In genomic region chr15:35166730-35167359, GRCh38 we compare ENCODE assay signal across 1 cellular context.
TF ChIP-seq lines count a peak whose summit lies in the region.

No MANE protein-coding gene starts in this region.

TF ChIP-seq in K562, 482 proteins besides CTCF, POLR2A, EP300 and RAD21 (continued from another document and continues in another):
- TF ChIP-seq C11orf30 (IDR thresholded peaks at IDR 0.05; ENCODE audit: low read depth) (peak; percentile 78), CHD7 (IDR thresholded peaks at IDR 0.05; ENCODE audit: low read depth, low read length) (no peak), POU5F1 (IDR thresholded peaks at IDR 0.05; ENCODE audit: borderline replicate concordance, low read depth, low read length, partially characterized antibody) (no peak), ZNF395 (CRISPR knock-in tag; IDR thresholded peaks at IDR 0.05) (peak; percentile 83; the same call in 1 of the 2 replicates), HDAC2 (IDR thresholded peaks at IDR 0.05) (peak; percentile 86), ELF1 (tag; IDR thresholded peaks at IDR 0.05) (peak; percentile 52; the same call in 1 of the 2 replicates), PML (IDR thresholded peaks at IDR 0.05; ENCODE audit: low read length) (peak; percentile 97), ZNF511 (CRISPR knock-in tag; IDR thresholded peaks at IDR 0.05) (no peak), NR2C2 (CRISPR knock-in tag; IDR thresholded peaks at IDR 0.05) (no peak), NR2C2 (tag; IDR thresholded peaks at IDR 0.05) (0 out of 2 replicates have a peak, but pooled peaks have one; percentile 21), BCOR (IDR thresholded peaks at IDR 0.05) (peak; percentile 15; the same call in 1 of the 2 replicates), RBFOX2 (IDR thresholded peaks at IDR 0.05; ENCODE audit: low read depth, low read length) (peak; percentile 54), YY1 (IDR thresholded peaks at IDR 0.05; ENCODE audit: borderline replicate concordance in 1 of 3, control insufficient read depth in 1 of 3, extremely low read depth in 1 of 3, insufficient read depth in 3 of 3, insufficient read length in 1 of 3, insufficient replicate concordance in 2 of 3, low read depth in 1 of 3, low read length in 2 of 3) (peak in 1 of 3 experiments; percentile 58), ZKSCAN1 (IDR thresholded peaks at IDR 0.05; ENCODE audit: low read depth, low read length) (no peak), BRD9 (IDR thresholded peaks at IDR 0.05; ENCODE audit: low read depth, partially characterized antibody) (peak; percentile 57), ATF4 (CRISPR knock-in tag; IDR thresholded peaks at IDR 0.05) (no peak), TBL1XR1 (IDR thresholded peaks at IDR 0.05; ENCODE audit: low read length in 2 of 2) (peak in 1 of 2 experiments; percentile 85; a peak in 2 of 4 replicates), HBP1 (CRISPR knock-in tag; IDR thresholded peaks at IDR 0.05) (0 out of 2 replicates have a peak, but pooled peaks have one; percentile 43), PREB (CRISPR knock-in tag; IDR thresholded peaks at IDR 0.05) (no peak), ZNF589 (CRISPR knock-in tag; IDR thresholded peaks at IDR 0.05; ENCODE audit: low read depth) (peak; percentile 78; the same call in 1 of the 2 replicates), HMBOX1 (IDR thresholded peaks at IDR 0.05) (peak; percentile 50; the same call in 1 of the 2 replicates), CCNT2 (IDR thresholded peaks at IDR 0.05; ENCODE audit: borderline replicate concordance, extremely low read depth, insufficient read length, low read depth, low read length) (peak; percentile 77), TAF1 (IDR thresholded peaks at IDR 0.05; ENCODE audit: control insufficient read depth, extremely low read depth, insufficient read depth, low read length, severe bottlenecking) (no peak), FOSL1 (tag; conservative IDR thresholded peaks at IDR 0.05) (peak; percentile 82), MCM7 (IDR thresholded peaks at IDR 0.05) (no peak), AFF4 (CRISPR knock-in tag; IDR thresholded peaks at IDR 0.05) (no peak), HDAC1 (IDR thresholded peaks at IDR 0.05) (peak in 1 of 2 experiments; percentile 86; a peak in 2 of 4 replicates), RNF2 (IDR thresholded peaks at IDR 0.05) (peak; percentile 76; the same call in 1 of the 2 replicates), NCOA2 (IDR thresholded peaks at IDR 0.05; ENCODE audit: partially characterized antibody in 2 of 2) (peak in 1 of 2 experiments; percentile 2), FOXM1 (IDR thresholded peaks at IDR 0.05; ENCODE audit: low read depth) (peak; percentile 92), FOXM1 (CRISPR knock-in tag; IDR thresholded peaks at IDR 0.05; ENCODE audit: low read depth) (no peak), NEUROD1 (IDR thresholded peaks at IDR 0.05; ENCODE audit: borderline replicate concordance, low read depth, low read length, partially characterized antibody) (peak; percentile 71), SMAD4 (CRISPR knock-in tag; conservative IDR thresholded peaks at IDR 0.05) (peak; percentile 39; the same call in 1 of the 2 replicates), TCF3 (CRISPR knock-in tag; IDR thresholded peaks at IDR 0.05) (peak; percentile 98)
